ENCODE assay signal across 23 cellular contexts in the genomic region with DNA sequence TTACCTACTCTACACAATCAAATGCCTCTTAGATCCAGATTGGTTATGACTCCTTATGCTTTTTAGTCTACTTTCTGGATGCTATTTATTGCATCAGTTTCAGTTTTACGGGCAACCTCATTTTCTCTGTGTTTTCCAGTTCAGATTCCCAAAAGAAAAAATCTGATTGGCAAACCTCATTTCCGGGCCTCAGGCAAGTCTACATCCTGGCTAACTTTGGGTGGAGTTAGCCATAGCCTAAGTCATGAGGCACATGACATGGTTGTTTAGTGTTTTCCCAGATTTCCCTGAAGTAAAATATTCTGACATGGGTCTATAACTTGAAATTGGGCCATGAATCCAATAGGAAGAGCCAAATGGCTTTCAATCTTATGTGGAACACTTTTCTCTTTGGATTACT.
"Had no signal": no experiment of that assay in that cellular context is flagged by ENCODE, and none has a peak within 500 bp of the region (broad histone marks: within the 10 kb centered on the region; RNA-seq: fewer than 3 reads in every experiment).

No MANE protein-coding gene starts in this region.

- H3K27me3 Mint-ChIP-seq: activated CD8-positive, alpha-beta memory T cell treated with anti-CD3 and anti-CD28 coated beads, Interleukin-2, amount 10 ng/mL, durations not matched to agents 7 days and 5 days; activated naive CD8-positive, alpha-beta T cell treated with anti-CD3 and anti-CD28 coated beads, Interleukin-2, amount 50 U/mL, for 24 hours; activated T-cell treated with anti-CD3 and anti-CD28 coated beads, Interleukin-2, amount 50 U/mL, for 24 hours had no signal

- H3K4me3 Mint-ChIP-seq: activated CD8-positive, alpha-beta memory T cell treated with anti-CD3 and anti-CD28 coated beads, Interleukin-2, amount 10 ng/mL, durations not matched to agents 7 days and 5 days; activated naive CD8-positive, alpha-beta T cell treated with anti-CD3 and anti-CD28 coated beads, Interleukin-2, amount 50 U/mL, for 24 hours; activated T-cell treated with anti-CD3 and anti-CD28 coated beads, Interleukin-2, amount 50 U/mL, for 24 hours; activated T-helper 1 cell treated with anti-CD3 and anti-CD28 coated beads, Interleukin-12 subunit alpha, Interleukin-12 subunit beta, Interleukin-2, Interleukin-4 antibody, amounts not matched to agents 30 ng/mL and 10 ng/mL and 1 ng/mL, durations not matched to agents 14 hours and 24 hours and 36 hours; brain; T-helper 2 cell treated with Interferon-gamma antibody and Interleukin-4, amounts not matched to agents 5 μg/mL and 100 μg/mL, for 36 hours had no signal

- ATAC-seq: activated CD4-positive, CD25-positive, alpha-beta regulatory T cell treated with anti-CD3 and anti-CD28 coated beads, Interleukin-2, amount 50 U/mL, for 24 hours; activated CD8-positive, alpha-beta memory T cell treated with anti-CD3 and anti-CD28 coated beads, Interleukin-2, amount 10 ng/mL, durations not matched to agents 7 days and 5 days; activated naive CD4-positive, alpha-beta T cell treated with anti-CD3 and anti-CD28 coated beads, Interleukin-2, amount 50 U/mL, for 72 hours; activated naive CD8-positive, alpha-beta T cell treated with anti-CD3 and anti-CD28 coated beads, Interleukin-2, amount 50 U/mL, for 24 hours; K562; SK-N-SH treated with all-trans-retinoic acid at 6 μM for 48 hours had no signal

- H3K36me3 Mint-ChIP-seq: activated CD8-positive, alpha-beta memory T cell treated with anti-CD3 and anti-CD28 coated beads, Interleukin-2, amount 10 ng/mL, durations not matched to agents 7 days and 5 days; activated naive CD4-positive, alpha-beta T cell treated with anti-CD3 and anti-CD28 coated beads, Interleukin-2, amount 50 U/mL, for 72 hours; brain had no signal

- DNase-seq: activated CD4-positive, alpha-beta T cell treated with anti-CD3 and anti-CD28 coated beads for 48 hours; activated CD4-positive, alpha-beta T cell treated with anti-CD3 and anti-CD28 coated beads, Interleukin-2, amount 50 U/mL, for 48 hours; activated CD8-positive, alpha-beta memory T cell treated with anti-CD3 and anti-CD28 coated beads, Interleukin-2, amount 10 ng/mL, durations not matched to agents 7 days and 5 days; activated effector memory CD4-positive, alpha-beta T cell treated with Interleukin-2 at 50 U/mL for 16 hours; activated naive CD4-positive, alpha-beta T cell; activated naive CD8-positive, alpha-beta T cell treated with anti-CD3 and anti-CD28 coated beads, Interleukin-2, amount 50 U/mL, for 24 hours; activated T-cell treated with anti-CD3 and anti-CD28 coated beads, Interleukin-2, amount 50 U/mL, for 24 hours; amniotic stem cell; Karpas-422; NCI-H1048; NCI-H2107; NCI-H2171 treated with DMSO at 0.1 percent for 48 hours; NCI-H526 treated with DMSO at 0.1 percent for 48 hours; PC-9; SW 1271 had no signal

- H3K4me3 ChIP-seq: cardiac muscle cell, K562, PC-9 had no signal

- H3K27ac ChIP-seq: cardiac muscle cell, PC-9 had no signal

- H3K27me3 ChIP-seq: cardiac muscle cell had no signal

- H3K27ac Mint-ChIP-seq: activated CD8-positive, alpha-beta memory T cell treated with anti-CD3 and anti-CD28 coated beads, Interleukin-2, amount 10 ng/mL, durations not matched to agents 7 days and 5 days; activated naive CD4-positive, alpha-beta T cell treated with anti-CD3 and anti-CD28 coated beads, Interleukin-2, amount 50 U/mL, for 72 hours; activated naive CD8-positive, alpha-beta T cell treated with anti-CD3 and anti-CD28 coated beads, Interleukin-2, amount 50 U/mL, for 24 hours; activated T-cell treated with anti-CD3 and anti-CD28 coated beads, Interleukin-2, amount 50 U/mL, for 24 hours; activated T-helper 1 cell treated with anti-CD3 and anti-CD28 coated beads, Interleukin-12 subunit alpha, Interleukin-12 subunit beta, Interleukin-2, Interleukin-4 antibody, amounts not matched to agents 30 ng/mL and 10 ng/mL and 1 ng/mL, durations not matched to agents 14 hours and 24 hours and 36 hours; brain; T-helper 2 cell treated with Interferon-gamma antibody and Interleukin-4, amounts not matched to agents 5 μg/mL and 100 μg/mL, for 36 hours had no signal

- H3K36me3 ChIP-seq: cardiac muscle cell had no signal

- H2AFZ ChIP-seq: PC-9 had no signal

- H3K4me2 ChIP-seq: PC-9 had no signal

- H3K9me3 Mint-ChIP-seq: activated naive CD8-positive, alpha-beta T cell treated with anti-CD3 and anti-CD28 coated beads, Interleukin-2, amount 50 U/mL, for 24 hours; activated T-cell treated with anti-CD3 and anti-CD28 coated beads, Interleukin-2, amount 50 U/mL, for 24 hours; activated T-helper 1 cell treated with anti-CD3 and anti-CD28 coated beads, Interleukin-12 subunit alpha, Interleukin-12 subunit beta, Interleukin-2, Interleukin-4 antibody, amounts not matched to agents 30 ng/mL and 10 ng/mL and 1 ng/mL, durations not matched to agents 14 hours and 24 hours and 36 hours had no signal

- H3K4me1 Mint-ChIP-seq: activated CD8-positive, alpha-beta memory T cell treated with anti-CD3 and anti-CD28 coated beads, Interleukin-2, amount 10 ng/mL, durations not matched to agents 7 days and 5 days; activated naive CD8-positive, alpha-beta T cell treated with anti-CD3 and anti-CD28 coated beads, Interleukin-2, amount 50 U/mL, for 24 hours; brain had no signal
